10 cellular contexts compared by ENCODE assay signal in genomic region chr14:49857427-49858003, GRCh38. TPM values are rescaled to one million over a fixed set of nuclear protein-coding genes. Genes with fewer than 3 reads are reported as not detected.
DNase-seq lines count a peak whose midpoint lies in the region; ATAC-seq and TF ChIP-seq lines count a peak whose summit lies in the region.
"Had no signal": no experiment of that assay in that cellular context is flagged by ENCODE, and none has a peak within 500 bp of the region (broad histone marks: within the 10 kb centered on the region; RNA-seq: fewer than 3 reads in every experiment).

No MANE protein-coding gene starts in this region.

- H3K27ac Mint-ChIP-seq in CD4-positive, alpha-beta T cell: no peak overlapping the region
- H3K27ac Mint-ChIP-seq in activated T-helper 17 cell treated with anti-CD3 and anti-CD28 coated beads, Interleukin-2, amount 50 U/mL, for 72 hours: peak overlapping the region; percentile 84
- no peak overlapping the region for H3K27ac Mint-ChIP-seq in neural crest cell (ENCODE audit: unreplicated experiment)
- H3K27ac Mint-ChIP-seq: activated naive CD8-positive, alpha-beta T cell treated with anti-CD3 and anti-CD28 coated beads, Interleukin-2, amount 10 ng/mL, durations not matched to agents 7 days and 5 days had no signal

- no peak for TF ChIP-seq CTCF in CD4-positive, alpha-beta T cell (IDR thresholded peaks at IDR 0.05)
- TF ChIP-seq CTCF in neural crest cell (conservative IDR thresholded peaks at IDR 0.05): no peak

- peaks cover 43% of the 10 kb centered on the region for H3K4me1 ChIP-seq in Karpas-422 (ENCODE audit: low read length)

- H3K9me3 Mint-ChIP-seq in CD4-positive, alpha-beta T cell: no peaks in the 10 kb centered on the region
- H3K9me3 Mint-ChIP-seq in activated T-helper 17 cell treated with anti-CD3 and anti-CD28 coated beads, Interleukin-2, amount 50 U/mL, for 72 hours: no peaks in the 10 kb centered on the region
- H3K9me3 Mint-ChIP-seq in neural crest cell: no peaks in the 10 kb centered on the region
- H3K9me3 Mint-ChIP-seq: activated naive CD8-positive, alpha-beta T cell treated with anti-CD3 and anti-CD28 coated beads, Interleukin-2, amount 10 ng/mL, durations not matched to agents 7 days and 5 days had no signal

- H3K9ac ChIP-seq in Karpas-422 (ENCODE audit: low read length): peak overlapping the region; percentile 5; the same call in 1 of the 2 replicates

- no peak for DNase-seq in CD4-positive, alpha-beta T cell
- peak; percentile 71 for DNase-seq in Karpas-422
- DNase-seq in neural crest cell (ENCODE audit: low read depth, low spot score): no peak
- DNase-seq in GM19238 (ENCODE audit: insufficient read length, low spot score): no peak
- no peak for DNase-seq in SHP77 (lab: John Stamatoyannopoulos, UW)
- no peak for DNase-seq in iPS-NIHi7 (ENCODE audit: extremely low spot score)
- DNase-seq: activated naive CD8-positive, alpha-beta T cell treated with anti-CD3 and anti-CD28 coated beads, Interleukin-2, amount 10 ng/mL, durations not matched to agents 7 days and 5 days; GDM1 had no signal

- H2AFZ ChIP-seq in Karpas-422 (ENCODE audit: low read length): no peak overlapping the region; the same call in 1 of the 2 replicates

- CTCF ChIA-PET in CD4-positive, alpha-beta T cell (lab: Charles Lee): no interaction called here

- peak overlapping the region; percentile 40 for H3K4me3 Mint-ChIP-seq in CD4-positive, alpha-beta T cell
- H3K4me3 Mint-ChIP-seq in activated T-helper 17 cell treated with anti-CD3 and anti-CD28 coated beads, Interleukin-2, amount 50 U/mL, for 72 hours: peak overlapping the region; percentile 54
- peak overlapping the region; percentile 54 for H3K4me3 Mint-ChIP-seq in neural crest cell
- H3K4me3 Mint-ChIP-seq: activated naive CD8-positive, alpha-beta T cell treated with anti-CD3 and anti-CD28 coated beads, Interleukin-2, amount 10 ng/mL, durations not matched to agents 7 days and 5 days had no signal

- H3K27ac ChIP-seq in CD4-positive, alpha-beta T cell (ENCODE audit: low read depth, low read length): no peak overlapping the region
- H3K27ac ChIP-seq in Karpas-422 (ENCODE audit: low read length): peak overlapping the region; percentile 23; the same call in 1 of the 2 replicates

- peaks cover 7% of the 10 kb centered on the region for H3K36me3 Mint-ChIP-seq in CD4-positive, alpha-beta T cell (ENCODE audit: low read depth)
- H3K36me3 Mint-ChIP-seq in activated T-helper 17 cell treated with anti-CD3 and anti-CD28 coated beads, Interleukin-2, amount 50 U/mL, for 72 hours (ENCODE audit: low read depth): peaks cover 6% of the 10 kb centered on the region
- no peaks in the 10 kb centered on the region for H3K36me3 Mint-ChIP-seq in neural crest cell (ENCODE audit: low read depth)

- no peaks in the 10 kb centered on the region for H3K36me3 ChIP-seq in Karpas-422 (ENCODE audit: insufficient read depth, low read length)

- no peaks in the 10 kb centered on the region for H4K20me1 ChIP-seq in Karpas-422 (ENCODE audit: insufficient read depth, low read depth, low read length)

- peaks cover 27% of the 10 kb centered on the region for H3K4me1 Mint-ChIP-seq in CD4-positive, alpha-beta T cell (ENCODE audit: low read depth)
- H3K4me1 Mint-ChIP-seq in activated T-helper 17 cell treated with anti-CD3 and anti-CD28 coated beads, Interleukin-2, amount 50 U/mL, for 72 hours: peaks cover 18% of the 10 kb centered on the region
- H3K4me1 Mint-ChIP-seq in neural crest cell: peaks cover 21% of the 10 kb centered on the region

- ATAC-seq in CD4-positive, alpha-beta T cell (ENCODE audit: poor library complexity): no peak
- no peak for ATAC-seq in activated T-helper 17 cell treated with anti-CD3 and anti-CD28 coated beads, Interleukin-2, amount 50 U/mL, for 72 hours (replicated peaks)
- ATAC-seq in GM21515 (IDR thresholded peaks at IDR 0.05; ENCODE audit: unreplicated experiment): no peak

- H3K4me3 ChIP-seq in Karpas-422 (ENCODE audit: low read length): no peak overlapping the region

- POLR2A ChIA-PET in CD4-positive, alpha-beta T cell (lab: Charles Lee): interaction anchor here (1.0 kb wide), 1 partner anchor 187 kb away, joined by 5 read pairs; no protein-coding TSS in a partner anchor

- H3K9me2 ChIP-seq in Karpas-422 (replicated peaks; ENCODE audit: insufficient read depth, low read length): no peaks in the 10 kb centered on the region

- H3K9me3 ChIP-seq in CD4-positive, alpha-beta T cell (ENCODE audit: control insufficient read depth, low read length): no peaks in the 10 kb centered on the region
- no peaks in the 10 kb centered on the region for H3K9me3 ChIP-seq in Karpas-422 (ENCODE audit: low read length)

- peaks cover 1% of the 10 kb centered on the region for H3K79me2 ChIP-seq in Karpas-422 (ENCODE audit: low read length)

- peak overlapping the region; percentile 14 for H3K4me2 ChIP-seq in Karpas-422 (ENCODE audit: low read depth, low read length, poor library complexity, severe bottlenecking)

- H3K27me3 ChIP-seq in CD4-positive, alpha-beta T cell (ENCODE audit: control insufficient read depth, insufficient read depth, low read length): no peaks in the 10 kb centered on the region
- no peaks in the 10 kb centered on the region for H3K27me3 ChIP-seq in Karpas-422 (ENCODE audit: low read length)

- intact Hi-C loops in CD4-positive, alpha-beta T cell (cut with DNase I, micrococcal nuclease): no loop called here

- H3K27me3 Mint-ChIP-seq in CD4-positive, alpha-beta T cell: peaks cover 10% of the 10 kb centered on the region
- H3K27me3 Mint-ChIP-seq in activated T-helper 17 cell treated with anti-CD3 and anti-CD28 coated beads, Interleukin-2, amount 50 U/mL, for 72 hours: no peaks in the 10 kb centered on the region
- peaks cover 8% of the 10 kb centered on the region for H3K27me3 Mint-ChIP-seq in neural crest cell (ENCODE audit: low read depth)
- H3K27me3 Mint-ChIP-seq: activated naive CD8-positive, alpha-beta T cell treated with anti-CD3 and anti-CD28 coated beads, Interleukin-2, amount 10 ng/mL, durations not matched to agents 7 days and 5 days had no signal

RNA-seq across cellular contexts. Expression of gene NEMF, which starts 4.9 kb away (rescaled TPM):
- total RNA-seq in CD4-positive, alpha-beta T cell: 10 to 100 TPM; 96.0 to 97.7 TPM
- 66.7 and 160 TPM in 2 replicates for total RNA-seq in Karpas-422 (2014; rRNA removed; shearing (Covaris generic); ENCODE audit: low replicate concordance)
- total RNA-seq in activated T-helper 17 cell treated with anti-CD3 and anti-CD28 coated beads, Interleukin-2, amount 50 U/mL, for 72 hours: 10 to 100 TPM; 79.9 to 86.6 TPM
- total RNA-seq in neural crest cell: 68.9 and 71.0 TPM in 2 replicates

RNA-seq across cellular contexts. Expression of gene ARF6, which starts 35.4 kb away (rescaled TPM):
- total RNA-seq in CD4-positive, alpha-beta T cell: 10 to 100 TPM; 67.2 to 69.7 TPM
- total RNA-seq in Karpas-422 (2014; rRNA removed; shearing (Covaris generic); ENCODE audit: low replicate concordance): 55.0 and 58.9 TPM in 2 replicates
- 100 to 1,000 TPM; 161 to 163 TPM for total RNA-seq in activated T-helper 17 cell treated with anti-CD3 and anti-CD28 coated beads, Interleukin-2, amount 50 U/mL, for 72 hours
- total RNA-seq in neural crest cell: 55.8 and 58.0 TPM in 2 replicates
